26 cellular contexts compared by ENCODE assay signal in the genomic region with DNA sequence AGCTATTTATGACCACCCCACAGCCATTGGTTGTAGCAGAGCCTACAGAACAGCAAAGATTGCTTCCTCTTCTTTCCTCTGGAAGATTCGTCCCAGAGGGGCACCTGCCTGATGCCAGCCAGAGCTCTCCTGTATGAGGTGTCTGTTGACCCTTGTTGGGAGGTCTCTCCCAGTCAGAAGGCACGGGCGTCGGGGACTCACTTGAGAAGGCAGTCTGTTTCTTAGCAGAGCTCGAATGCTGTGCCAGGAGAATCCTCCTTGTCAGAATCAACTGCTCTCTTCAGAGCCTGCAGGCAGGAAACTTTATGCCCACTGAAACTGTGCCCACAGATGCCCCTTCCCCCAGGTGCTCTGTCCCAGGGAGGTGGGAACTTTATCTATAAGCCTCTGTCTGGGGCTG.
DNase-seq lines count a peak whose midpoint lies in the region; ATAC-seq, FAIRE-seq and TF ChIP-seq lines count a peak whose summit lies in the region.
"Had no signal": no experiment of that assay in that cellular context is flagged by ENCODE, and none has a peak within 500 bp of the region (broad histone marks: within the 10 kb centered on the region; RNA-seq: fewer than 3 reads in every experiment).

No MANE protein-coding gene starts in this region.

- no peak for ATAC-seq in upper lobe of right lung
- ATAC-seq: GM12878 had no signal

- H3K9me3 ChIP-seq in kidney (ENCODE audit: control insufficient read depth in 1 of 2, low read length in 2 of 2) (peaks cover 0 to under 1% of the 10 kb centered on the region in 2 donors), upper lobe of right lung (no peaks in the 10 kb centered on the region)
- H3K9me3 ChIP-seq: BE2C, BLaER1 had no signal

- FAIRE-seq in kidney (lab: Jason Lieb, UNC) (no peak), HTR-8/SVneo (lab: Jason Lieb, UNC) (no peak)
- FAIRE-seq: A204.1, GM12878, GM12892, GM19239 had no signal

- intact Hi-C loops in kidney (cut with DNase I) (no loop called here), posterior vena cava (cut with DNase I) (no loop called here), upper lobe of right lung (cut with DNase I) (no loop called here)

- H3K27ac ChIP-seq in kidney (ENCODE audit: low read depth in 2 of 2, low read length in 2 of 2) (no peak overlapping the region), upper lobe of right lung (no peak overlapping the region)
- H3K27ac ChIP-seq: BLaER1 had no signal

- TF ChIP-seq CTCF in kidney (IDR thresholded peaks at IDR 0.05; ENCODE audit: borderline replicate concordance, extremely low read depth, insufficient read depth) (no peak), upper lobe of right lung (IDR thresholded peaks at IDR 0.05) (no peak)

- H3K4me3 ChIP-seq in kidney (ENCODE audit: low read length in 2 of 2), result no peak overlapping the region
- no peak overlapping the region for H3K4me3 ChIP-seq in upper lobe of right lung
- H3K4me3 ChIP-seq: BLaER1, GM12878 had no signal

- DNase-seq in kidney (peak; percentile 45), posterior vena cava (ENCODE audit: low spot score) (peak; percentile 38), upper lobe of right lung (peak; percentile 35), NCI-H2227 (lab: John Stamatoyannopoulos, UW; ENCODE audit: unreplicated experiment) (no peak), HTR-8/SVneo (ENCODE audit: insufficient read length, low spot score) (no peak)
- DNase-seq in stimulated activated CD4-positive, alpha-beta T cell treated with anti-CD3 and anti-CD28 coated beads, Interleukin-4, amount 100 ng/mL, for 1 hour, result no peak
- DNase-seq: 8988T; ACHN; BE2C; C1 segment of cervical spinal cord; CD4-positive, alpha-beta memory T cell; CD4-positive, CD25-positive, alpha-beta regulatory T cell; CD8-positive, alpha-beta memory T cell; COR-L47; DMS 273 treated with DMSO at 0.1 percent for 48 hours; DMS153; DMS53; DMS79; DND-41; EL; GDM1 had no signal

- H3K36me3 ChIP-seq in kidney (ENCODE audit: control insufficient read depth in 1 of 2, insufficient read depth in 2 of 2, low read length in 2 of 2) (no peaks in the 10 kb centered on the region), upper lobe of right lung (no peaks in the 10 kb centered on the region)
- H3K36me3 ChIP-seq: BE2C, BLaER1 had no signal

- H3K4me1 ChIP-seq in kidney (ENCODE audit: control insufficient read depth in 1 of 2, insufficient read depth in 1 of 2, low read depth in 1 of 2, low read length in 2 of 2) (no peaks in the 10 kb centered on the region), upper lobe of right lung (no peaks in the 10 kb centered on the region)
- H3K4me1 ChIP-seq: BLaER1 had no signal

- H3K9ac ChIP-seq in kidney (ENCODE audit: low read length in 2 of 2), result no peak overlapping the region
- H3K9ac ChIP-seq: BLaER1 had no signal

- H3K27me3 ChIP-seq in upper lobe of right lung, result no peaks in the 10 kb centered on the region
- H3K27me3 ChIP-seq: BE2C, BLaER1 had no signal

Comparison
In these comparisons a context has a peak if more than half of its experiments do, and no peak if none do; other contexts are left out.
1. DNase-seq: peak in kidney (single experiment), posterior vena cava (single experiment) and upper lobe of right lung (single experiment); none in stimulated activated CD4-positive, alpha-beta T cell treated with anti-CD3 and anti-CD28 coated beads, Interleukin-4, amount 100 ng/mL, for 1 hour (single experiment), NCI-H2227 (single experiment) and HTR-8/SVneo (single experiment).